In the genomic region with DNA sequence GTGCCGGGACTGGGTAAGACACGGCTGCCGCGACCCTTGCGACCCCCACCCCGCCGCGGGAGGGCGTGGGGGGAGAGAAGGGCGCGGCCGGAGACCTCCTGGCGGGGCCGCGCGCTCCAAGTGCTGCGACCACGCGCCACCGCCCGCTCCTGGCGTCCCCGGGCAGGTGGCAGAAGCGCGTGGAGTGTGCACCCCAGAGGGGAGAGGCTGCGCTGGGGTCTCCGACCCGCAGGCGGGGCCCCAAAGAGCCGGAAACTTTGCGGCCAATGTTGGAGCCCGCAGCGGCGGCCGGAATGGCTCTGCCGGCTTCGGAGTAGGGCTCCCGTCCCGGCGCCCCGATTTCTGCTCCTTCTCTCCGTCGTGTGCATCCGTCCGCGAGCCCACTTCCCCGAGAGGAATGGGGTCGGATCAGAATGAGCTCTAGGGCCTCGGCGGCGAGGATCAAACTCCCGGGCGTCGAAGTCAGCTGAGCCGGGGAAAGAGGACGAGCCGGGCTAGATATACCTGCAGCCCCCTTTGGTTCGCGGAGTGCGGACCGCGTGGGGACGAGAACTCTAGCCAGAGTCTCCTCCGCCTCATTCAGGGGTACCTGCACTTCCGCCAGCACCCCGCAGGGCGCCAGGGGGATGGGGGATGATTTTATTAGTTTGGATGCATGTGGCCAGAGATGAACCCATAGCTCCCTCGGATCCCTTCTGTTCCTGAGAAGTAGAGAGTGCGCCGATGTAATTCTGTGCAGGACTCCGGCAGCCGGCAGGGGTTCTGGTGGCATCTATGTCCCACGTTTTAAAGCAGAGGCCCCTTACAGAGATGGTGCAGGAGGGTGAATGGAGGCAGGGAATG, we compare ENCODE assay signal across 9 cellular contexts. TPM values are rescaled to one million over a fixed set of nuclear protein-coding genes. Genes with fewer than 3 reads are reported as not detected.
DNase-seq lines count a peak whose midpoint lies in the region; ATAC-seq, FAIRE-seq and TF ChIP-seq lines count a peak whose summit lies in the region.
"Had no signal": no experiment of that assay in that cellular context is flagged by ENCODE, and none has a peak within 500 bp of the region (broad histone marks: within the 10 kb centered on the region; RNA-seq: fewer than 3 reads in every experiment).

No MANE protein-coding gene starts in this region.

- H3K27me3 ChIP-seq in MG63, result peaks cover 23% of the 10 kb centered on the region
- peaks cover 16% of the 10 kb centered on the region for H3K27me3 ChIP-seq in bronchial epithelial cell (ENCODE audit: control insufficient read depth, insufficient read depth, low read length)
- H3K27me3 ChIP-seq in muscle layer of duodenum (ENCODE audit: low read depth, low read length), result no peaks in the 10 kb centered on the region

- FAIRE-seq in bronchial epithelial cell (lab: Jason Lieb, UNC), result no peak
- FAIRE-seq: colon had no signal

- H3K9me3 ChIP-seq in MG63, result no peaks in the 10 kb centered on the region
- no peaks in the 10 kb centered on the region for H3K9me3 ChIP-seq in muscle layer of duodenum (ENCODE audit: control insufficient read depth in 1 of 2, low read length in 2 of 2)

- no peak overlapping the region for H3K27ac ChIP-seq in muscle layer of duodenum (ENCODE audit: low read length)

- H3K36me3 ChIP-seq in MG63 (no peaks in the 10 kb centered on the region), bronchial epithelial cell (ENCODE audit: control insufficient read depth, insufficient read depth, low read length) (no peaks in the 10 kb centered on the region), muscle layer of duodenum (ENCODE audit: control insufficient read depth in 1 of 2, insufficient read depth in 2 of 2, low read length in 2 of 2) (no peaks in the 10 kb centered on the region)

- ATAC-seq in GM18498 (IDR thresholded peaks at IDR 0.05; ENCODE audit: unreplicated experiment) (no peak), GM21390 (IDR thresholded peaks at IDR 0.05; ENCODE audit: unreplicated experiment) (no peak)

- TF ChIP-seq CTCF in bronchial epithelial cell (IDR thresholded peaks at IDR 0.05; ENCODE audit: insufficient read depth, low read length, severe bottlenecking), result no peak

- H3K4me3 ChIP-seq in MG63 (peak overlapping the region; percentile 28), bronchial epithelial cell (ENCODE audit: low read depth, low read length) (peak overlapping the region; percentile 4), muscle layer of duodenum (ENCODE audit: low read depth in 1 of 2, low read length in 2 of 2) (peak overlapping the region; percentile 55 to 74)

- DNase-seq in COLO668 (lab: John Stamatoyannopoulos, UW; ENCODE audit: unreplicated experiment) (peak; percentile 68), MG63 (no peak), bronchial epithelial cell (ENCODE audit: low read depth) (no peak), mucosa of gallbladder (ENCODE audit: low spot score) (no peak), glomerular visceral epithelial cell (ENCODE audit: extremely low spot score) (no peak)

- H3K4me1 ChIP-seq in muscle layer of duodenum (ENCODE audit: control insufficient read depth in 1 of 2, insufficient read depth in 2 of 2, low read length in 2 of 2), result peaks cover 4 to 24% of the 10 kb centered on the region in 2 donors

RNA-seq across cellular contexts. Expression of a gene that starts 0.8 kb away (rescaled TPM):
- total RNA-seq in MG63 (2014; rRNA removed; shearing (Covaris generic); ENCODE audit: low replicate concordance), result not detected in 2 replicates
- total RNA-seq in bronchial epithelial cell (not detected in 2 replicates), mucosa of gallbladder (0.86 TPM)

Comparison
In these comparisons a context has a peak if more than half of its experiments do, and no peak if none do; other contexts are left out.
1. H3K4me3 ChIP-seq: peak in every context shown above with its lines; median percentile 64 in muscle layer of duodenum; 28 in MG63; 4 in bronchial epithelial cell.